1 cellular context compared by ENCODE assay signal in the genomic region with DNA sequence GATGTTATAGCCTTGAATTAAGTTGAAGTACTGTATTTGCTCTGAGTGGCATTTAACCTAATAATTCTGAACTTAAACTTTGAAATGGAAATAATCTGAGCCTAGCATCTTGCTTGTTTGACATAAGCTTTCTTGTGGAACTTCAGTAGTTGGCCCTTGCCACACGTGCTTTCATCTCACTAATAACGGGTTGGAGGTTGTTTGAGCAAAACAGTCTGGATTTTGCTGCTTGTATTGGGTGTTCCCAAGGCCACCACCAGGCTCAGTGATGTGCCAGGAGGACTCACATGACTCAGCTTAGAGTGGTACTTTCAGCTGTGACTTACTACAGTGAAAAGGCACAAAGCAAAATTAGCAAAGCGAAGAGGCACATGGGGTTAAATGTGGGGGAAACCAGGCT.
TF ChIP-seq lines count a peak whose summit lies in the region.

No MANE protein-coding gene starts in this region.

TF ChIP-seq in HepG2, 621 proteins besides CTCF, POLR2A, EP300 and RAD21 (continued from another document):
- TF ChIP-seq, protein P1, sequence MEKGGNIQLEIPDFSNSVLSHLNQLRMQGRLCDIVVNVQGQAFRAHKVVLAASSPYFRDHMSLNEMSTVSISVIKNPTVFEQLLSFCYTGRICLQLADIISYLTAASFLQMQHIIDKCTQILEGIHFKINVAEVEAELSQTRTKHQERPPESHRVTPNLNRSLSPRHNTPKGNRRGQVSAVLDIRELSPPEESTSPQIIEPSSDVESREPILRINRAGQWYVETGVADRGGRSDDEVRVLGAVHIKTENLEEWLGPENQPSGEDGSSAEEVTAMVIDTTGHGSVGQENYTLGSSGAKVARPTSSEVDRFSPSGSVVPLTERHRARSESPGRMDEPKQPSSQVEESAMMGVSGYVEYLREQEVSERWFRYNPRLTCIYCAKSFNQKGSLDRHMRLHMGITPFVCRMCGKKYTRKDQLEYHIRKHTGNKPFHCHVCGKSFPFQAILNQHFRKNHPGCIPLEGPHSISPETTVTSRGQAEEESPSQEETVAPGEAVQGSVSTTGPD (CRISPR knock-in tag; IDR thresholded peaks at IDR 0.05) = no peak
- TF ChIP-seq ZNF562 (CRISPR knock-in tag; IDR thresholded peaks at IDR 0.05; ENCODE audit: borderline replicate concordance) = no peak
- no peak for TF ChIP-seq HDAC6 (IDR thresholded peaks at IDR 0.05; ENCODE audit: low read depth, low read length)
- TF ChIP-seq ZBTB38 (CRISPR knock-in tag; IDR thresholded peaks at IDR 0.05) = no peak
- no peak for TF ChIP-seq SRSF4 (IDR thresholded peaks at IDR 0.05; ENCODE audit: low read depth, low read length, poor library complexity, severe bottlenecking)
- TF ChIP-seq NCOA2 (CRISPR knock-in tag; IDR thresholded peaks at IDR 0.05) = peak; percentile 31; the same call in 1 of the 2 replicates
- TF ChIP-seq SOX6 (IDR thresholded peaks at IDR 0.05) = no peak
- TF ChIP-seq SOX6 (CRISPR knock-in tag; IDR thresholded peaks at IDR 0.05) = 0 out of 2 replicates have a peak, but pooled peaks have one; percentile 27
- no peak for TF ChIP-seq ZBTB14 (CRISPR knock-in tag; IDR thresholded peaks at IDR 0.05)
- peak; percentile 83 for TF ChIP-seq TFE3 (CRISPR knock-in tag; IDR thresholded peaks at IDR 0.05)
- TF ChIP-seq HNRNPUL1 (IDR thresholded peaks at IDR 0.05; ENCODE audit: low read depth, low read length) = no peak
- TF ChIP-seq SMC3 (IDR thresholded peaks at IDR 0.05; ENCODE audit: low read length) = peak; percentile 33; the same call in 1 of the 2 replicates
- TF ChIP-seq RBFOX2 (IDR thresholded peaks at IDR 0.05; ENCODE audit: low read depth, low read length) = no peak
- no peak for TF ChIP-seq SP4 (CRISPR knock-in tag; IDR thresholded peaks at IDR 0.05)
- TF ChIP-seq ZNF558 (CRISPR knock-in tag; IDR thresholded peaks at IDR 0.05; ENCODE audit: borderline replicate concordance) = no peak
- TF ChIP-seq ZNF747 (CRISPR knock-in tag; IDR thresholded peaks at IDR 0.05; ENCODE audit: borderline replicate concordance) = no peak
- no peak for TF ChIP-seq PAX8 (CRISPR knock-in tag; IDR thresholded peaks at IDR 0.05; ENCODE audit: borderline replicate concordance)
- no peak for TF ChIP-seq FOXP1 (IDR thresholded peaks at IDR 0.05)
- TF ChIP-seq FOXP1 (CRISPR knock-in tag; IDR thresholded peaks at IDR 0.05) = 0 out of 2 replicates have a peak, but pooled peaks have one; percentile 12
- TF ChIP-seq ADNP (CRISPR knock-in tag; IDR thresholded peaks at IDR 0.05) = no peak
- TF ChIP-seq ZNF280D (CRISPR knock-in tag; IDR thresholded peaks at IDR 0.05) = no peak
- no peak for TF ChIP-seq ZBTB7A (CRISPR knock-in tag; IDR thresholded peaks at IDR 0.05)
- TF ChIP-seq SAP130 (CRISPR knock-in tag; IDR thresholded peaks at IDR 0.05; ENCODE audit: low read depth) = peak; percentile 50
- TF ChIP-seq MXI1 (IDR thresholded peaks at IDR 0.05; ENCODE audit: borderline replicate concordance, low read depth, low read length) = 0 out of 3 replicates have a peak, but pooled peaks have one; percentile 29
- no peak for TF ChIP-seq SRF (IDR thresholded peaks at IDR 0.05; ENCODE audit: low read depth, low read length)
- TF ChIP-seq, protein P2, sequence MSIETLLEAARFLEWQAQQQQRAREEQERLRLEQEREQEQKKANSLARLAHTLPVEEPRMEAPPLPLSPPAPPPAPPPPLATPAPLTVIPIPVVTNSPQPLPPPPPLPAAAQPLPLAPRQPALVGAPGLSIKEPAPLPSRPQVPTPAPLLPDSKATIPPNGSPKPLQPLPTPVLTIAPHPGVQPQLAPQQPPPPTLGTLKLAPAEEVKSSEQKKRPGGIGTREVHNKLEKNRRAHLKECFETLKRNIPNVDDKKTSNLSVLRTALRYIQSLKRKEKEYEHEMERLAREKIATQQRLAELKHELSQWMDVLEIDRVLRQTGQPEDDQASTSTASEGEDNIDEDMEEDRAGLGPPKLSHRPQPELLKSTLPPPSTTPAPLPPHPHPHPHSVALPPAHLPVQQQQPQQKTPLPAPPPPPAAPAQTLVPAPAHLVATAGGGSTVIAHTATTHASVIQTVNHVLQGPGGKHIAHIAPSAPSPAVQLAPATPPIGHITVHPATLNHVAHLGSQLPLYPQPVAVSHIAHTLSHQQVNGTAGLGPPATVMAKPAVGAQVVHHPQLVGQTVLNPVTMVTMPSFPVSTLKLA (IDR thresholded peaks at IDR 0.05) = peak; percentile 43; the same call in 1 of the 2 replicates
- peak; percentile 41; the same call in 1 of the 2 replicates for TF ChIP-seq NFE2 (CRISPR knock-in tag; IDR thresholded peaks at IDR 0.05)
- TF ChIP-seq, protein P3, sequence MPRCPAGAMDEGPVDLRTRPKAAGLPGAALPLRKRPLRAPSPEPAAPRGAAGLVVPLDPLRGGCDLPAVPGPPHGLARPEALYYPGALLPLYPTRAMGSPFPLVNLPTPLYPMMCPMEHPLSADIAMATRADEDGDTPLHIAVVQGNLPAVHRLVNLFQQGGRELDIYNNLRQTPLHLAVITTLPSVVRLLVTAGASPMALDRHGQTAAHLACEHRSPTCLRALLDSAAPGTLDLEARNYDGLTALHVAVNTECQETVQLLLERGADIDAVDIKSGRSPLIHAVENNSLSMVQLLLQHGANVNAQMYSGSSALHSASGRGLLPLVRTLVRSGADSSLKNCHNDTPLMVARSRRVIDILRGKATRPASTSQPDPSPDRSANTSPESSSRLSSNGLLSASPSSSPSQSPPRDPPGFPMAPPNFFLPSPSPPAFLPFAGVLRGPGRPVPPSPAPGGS (CRISPR knock-in tag; IDR thresholded peaks at IDR 0.05) = no peak
- peak; percentile 55 for TF ChIP-seq BHLHE40 (IDR thresholded peaks at IDR 0.05; ENCODE audit: low read length)
- TF ChIP-seq SRSF1 (optimal IDR thresholded peaks at IDR 0.05; ENCODE audit: low read depth, low read length) = no peak
- TF ChIP-seq FOXA1 (IDR thresholded peaks at IDR 0.05) = no peak
- peak; percentile 35; the same call in 1 of the 2 replicates for TF ChIP-seq FOXA1 (CRISPR knock-in tag; IDR thresholded peaks at IDR 0.05)
- TF ChIP-seq TOE1 (CRISPR knock-in tag; IDR thresholded peaks at IDR 0.05) = no peak
- TF ChIP-seq ZNF331 (CRISPR knock-in tag; IDR thresholded peaks at IDR 0.05) = peak; percentile 29; the same call in 1 of the 2 replicates
- TF ChIP-seq SATB2 (CRISPR knock-in tag; IDR thresholded peaks at IDR 0.05) = no peak
- TF ChIP-seq NCOA1 (CRISPR knock-in tag; IDR thresholded peaks at IDR 0.05) = no peak
- TF ChIP-seq ZNF546 (CRISPR knock-in tag; conservative IDR thresholded peaks at IDR 0.05) = no peak
